Comparison of ENCODE assay signal across 9 cellular contexts in the genomic region with DNA sequence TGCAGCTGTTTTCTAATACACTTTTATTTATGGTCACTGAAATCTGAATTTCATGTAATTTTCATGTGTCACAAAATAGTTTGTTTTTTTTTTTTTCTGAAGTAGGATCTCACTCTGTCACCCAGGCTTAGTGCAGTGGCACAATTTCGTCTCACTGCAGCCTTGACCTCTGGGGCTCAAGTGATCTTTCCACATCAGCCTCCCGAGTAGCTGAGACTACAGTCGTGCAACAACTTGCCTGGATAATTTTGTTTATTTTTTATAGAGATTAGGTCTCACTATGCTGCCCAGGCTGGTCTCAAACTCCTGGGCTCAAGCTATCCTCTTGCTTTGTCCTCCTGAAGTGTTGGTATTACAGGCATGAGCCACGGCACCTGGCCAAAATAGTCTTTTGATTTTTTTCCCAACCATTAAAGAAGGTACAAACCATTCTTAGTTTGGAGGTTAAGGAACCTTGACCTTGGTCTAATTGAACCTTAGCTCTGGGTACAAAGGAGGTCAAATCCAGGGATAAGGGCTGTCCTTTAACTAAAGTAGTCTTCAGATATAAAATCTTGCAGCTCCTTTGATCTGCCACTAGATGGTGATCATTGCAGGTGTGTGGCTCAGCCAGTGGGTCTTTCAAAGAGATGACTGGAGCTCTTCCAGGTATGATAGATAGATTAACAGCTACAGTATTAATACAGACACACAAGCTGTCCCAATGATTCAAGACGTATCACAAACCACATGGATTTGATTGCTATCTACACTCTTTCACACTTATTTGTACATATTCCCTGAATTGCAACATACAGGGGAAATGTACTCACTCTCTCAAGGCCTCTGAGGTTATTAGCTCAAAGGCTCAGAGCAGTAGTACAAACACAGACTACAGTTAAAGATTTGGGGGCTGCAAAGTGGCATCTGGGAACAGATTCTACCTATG. TPM values are rescaled to one million over a fixed set of nuclear protein-coding genes. Genes with fewer than 3 reads are reported as not detected.
DNase-seq lines count a peak whose midpoint lies in the region; ATAC-seq and TF ChIP-seq lines count a peak whose summit lies in the region.
"Had no signal": no experiment of that assay in that cellular context is flagged by ENCODE, and none has a peak within 500 bp of the region (broad histone marks: within the 10 kb centered on the region; RNA-seq: fewer than 3 reads in every experiment).

No MANE protein-coding gene starts in this region.

- no peaks in the 10 kb centered on the region for H3K27me3 Mint-ChIP-seq in activated T-cell treated with anti-CD3 and anti-CD28 coated beads, Interleukin-2, amount 50 U/mL, for 72 hours (ENCODE audit: low read depth)
- H3K27me3 Mint-ChIP-seq in nephron (ENCODE audit: low read depth): no peaks in the 10 kb centered on the region
- H3K27me3 Mint-ChIP-seq: activated naive CD4-positive, alpha-beta T cell treated with anti-CD3 and anti-CD28 coated beads, Interleukin-2, amount 50 U/mL, for 24 hours had no signal

- H3K4me3 ChIP-seq in epithelial cell of proximal tubule (ENCODE audit: low read depth, low read length): no peak overlapping the region

- no peak overlapping the region for H3K4me3 Mint-ChIP-seq in activated T-cell treated with anti-CD3 and anti-CD28 coated beads, Interleukin-2, amount 50 U/mL, for 72 hours
- H3K4me3 Mint-ChIP-seq in nephron: no peak overlapping the region
- H3K4me3 Mint-ChIP-seq: activated naive CD4-positive, alpha-beta T cell treated with anti-CD3 and anti-CD28 coated beads, Interleukin-2, amount 50 U/mL, for 24 hours had no signal

- peak; percentile 90 for TF ChIP-seq CTCF in epithelial cell of proximal tubule (conservative IDR thresholded peaks at IDR 0.05; ENCODE audit: low read depth, low read length)
- TF ChIP-seq CTCF in nephron (IDR thresholded peaks at IDR 0.05; ENCODE audit: unreplicated experiment in 3 of 3): peak; percentile 75 to 82 (median 80)

- ATAC-seq in activated T-cell treated with anti-CD3 and anti-CD28 coated beads, Interleukin-2, amount 50 U/mL, for 72 hours (replicated peaks in 1 of 2): peak; percentile 20 to 25
- no peak for ATAC-seq in HG03460 (IDR thresholded peaks at IDR 0.05; ENCODE audit: unreplicated experiment)

- peaks cover under 1% of the 10 kb centered on the region in 2 donors for H3K36me3 Mint-ChIP-seq in activated T-cell treated with anti-CD3 and anti-CD28 coated beads, Interleukin-2, amount 50 U/mL, for 72 hours (ENCODE audit: insufficient read depth in 2 of 2)
- no peaks in the 10 kb centered on the region for H3K36me3 Mint-ChIP-seq in nephron (ENCODE audit: low read depth)
- H3K36me3 Mint-ChIP-seq: activated naive CD4-positive, alpha-beta T cell treated with anti-CD3 and anti-CD28 coated beads, Interleukin-2, amount 50 U/mL, for 24 hours had no signal

- H3K4me1 Mint-ChIP-seq in activated T-cell treated with anti-CD3 and anti-CD28 coated beads, Interleukin-2, amount 50 U/mL, for 72 hours (ENCODE audit: low read depth): peaks cover 39% of the 10 kb centered on the region
- H3K4me1 Mint-ChIP-seq in nephron: peaks cover 24% of the 10 kb centered on the region

- no peaks in the 10 kb centered on the region for H3K9me3 Mint-ChIP-seq in activated T-cell treated with anti-CD3 and anti-CD28 coated beads, Interleukin-2, amount 50 U/mL, for 72 hours
- H3K9me3 Mint-ChIP-seq in nephron: no peaks in the 10 kb centered on the region
- H3K9me3 Mint-ChIP-seq: activated naive CD4-positive, alpha-beta T cell treated with anti-CD3 and anti-CD28 coated beads, Interleukin-2, amount 50 U/mL, for 24 hours had no signal

- DNase-seq in activated T-cell treated with anti-CD3 and anti-CD28 coated beads, Interleukin-2, amount 50 U/mL, for 72 hours: peak; percentile 33 to 40
- no peak for DNase-seq in activated T-cell treated with anti-CD3 and anti-CD28 coated beads, Interleukin-2, amount 50 U/mL, for 1 hour
- DNase-seq in H4 (ENCODE audit: low spot score): peak; percentile 34
- peak; percentile 1 for DNase-seq in NCI-H1417 treated with DMSO at 0.1 percent for 48 hours (lab: John Stamatoyannopoulos, UW)
- peak in 3 of 5 donors; percentile 5 to 45 (median 21) for DNase-seq in T-helper 1 cell
- DNase-seq in epithelial cell of proximal tubule (ENCODE audit: low read depth): no peak

- H3K27ac Mint-ChIP-seq in activated T-cell treated with anti-CD3 and anti-CD28 coated beads, Interleukin-2, amount 50 U/mL, for 72 hours: no peak overlapping the region
- no peak overlapping the region for H3K27ac Mint-ChIP-seq in nephron

RNA-seq across cellular contexts. Expression of a gene that starts 4.7 kb away (rescaled TPM):
- total RNA-seq in activated T-cell treated with anti-CD3 and anti-CD28 coated beads, Interleukin-2, amount 50 U/mL, for 72 hours: 10 to 100 TPM; 12.8 to 13.2 TPM
- 28.3 and 35.3 TPM in 2 replicates for total RNA-seq in H4 (2014; rRNA removed; shearing (Covaris generic))
- 17.3 and 24.1 TPM in 2 replicates for total RNA-seq in epithelial cell of proximal tubule

RNA-seq across cellular contexts. Expression of a gene that starts 7.4 kb away (rescaled TPM):
- not detected for total RNA-seq in activated T-cell treated with anti-CD3 and anti-CD28 coated beads, Interleukin-2, amount 50 U/mL, for 72 hours
- not detected in 2 replicates for total RNA-seq in H4 (2014; rRNA removed; shearing (Covaris generic))
- not detected in 2 replicates for total RNA-seq in epithelial cell of proximal tubule

RNA-seq across cellular contexts. Expression of a gene that starts 43.9 kb away (rescaled TPM):
- total RNA-seq in activated T-cell treated with anti-CD3 and anti-CD28 coated beads, Interleukin-2, amount 50 U/mL, for 72 hours: 10 to 100 TPM; 11.0 to 22.2 TPM
- total RNA-seq in H4 (2014; rRNA removed; shearing (Covaris generic)): not detected in 2 replicates
- total RNA-seq in epithelial cell of proximal tubule: not detected in 2 replicates

Comparison
In these comparisons a context has a peak if more than half of its experiments do, and no peak if none do; other contexts are left out.
1. DNase-seq: peak in activated T-cell treated with anti-CD3 and anti-CD28 coated beads, Interleukin-2, amount 50 U/mL, for 72 hours (2 of 2), H4 (single experiment), NCI-H1417 treated with DMSO at 0.1 percent for 48 hours (single experiment) and T-helper 1 cell (3 of 5); none in activated T-cell treated with anti-CD3 and anti-CD28 coated beads, Interleukin-2, amount 50 U/mL, for 1 hour (single experiment) and epithelial cell of proximal tubule (single experiment).
2. RNA of a gene that starts 43.9 kb away (total RNA-seq): 11.0 to 22.2 TPM in activated T-cell treated with anti-CD3 and anti-CD28 coated beads, Interleukin-2, amount 50 U/mL, for 72 hours; not detected in H4 and not detected in epithelial cell of proximal tubule; every median in the first group is over 10 times any median in the second.